ENCODE assay signal across 8 cellular contexts in genomic region chr6:13355969-13356368, GRCh38. TPM values are rescaled to one million over a fixed set of nuclear protein-coding genes. Genes with fewer than 3 reads are reported as not detected.
DNase-seq lines count a peak whose midpoint lies in the region; ATAC-seq, FAIRE-seq and TF ChIP-seq lines count a peak whose summit lies in the region.

No MANE protein-coding gene starts in this region.

- TF ChIP-seq CTCF in PC-3 (conservative IDR thresholded peaks at IDR 0.05; ENCODE audit: low read depth, low read length) (no peak), hepatocyte (IDR thresholded peaks at IDR 0.05; ENCODE audit: poor library complexity) (no peak)

- WGBS in mesodermal cell (ENCODE audit: insufficient coverage in 2 of 2), 2 experiments, result 100% methylated on average over 1 of the region's 3 CpGs; no CpG with 5 or more reads in 1 of the 2 experiments
- 92% methylated on average over 3 of the region's 3 CpGs for WGBS in hepatocyte (ENCODE audit: low lambda C conversion rate, missing lambda C conversion rate)

- no peaks in the 10 kb centered on the region for H3K36me3 ChIP-seq in PC-3 (ENCODE audit: low read depth, low read length)
- H3K36me3 ChIP-seq in mesodermal cell (ENCODE audit: control insufficient read depth, insufficient read depth, low read length), result no peaks in the 10 kb centered on the region
- no peaks in the 10 kb centered on the region for H3K36me3 ChIP-seq in hepatocyte (replicated peaks; ENCODE audit: insufficient read depth, low read depth)

- peak; percentile 90 to 92 for ATAC-seq in activated CD4-positive, CD25-positive, alpha-beta regulatory T cell treated with anti-CD3 and anti-CD28 coated beads, Interleukin-2, amount 50 U/mL, for 24 hours
- ATAC-seq in HG02884 (IDR thresholded peaks at IDR 0.05; ENCODE audit: unreplicated experiment) (peak; percentile 76), PC-3 (no peak)

- H3K9me2 ChIP-seq in PC-3 (replicated peaks; ENCODE audit: low read length), result no peaks in the 10 kb centered on the region
- H3K9me2 ChIP-seq in hepatocyte (replicated peaks; ENCODE audit: insufficient read depth), result no peaks in the 10 kb centered on the region

- no peak for DNase-seq in activated CD4-positive, CD25-positive, alpha-beta regulatory T cell treated with anti-CD3 and anti-CD28 coated beads, Interleukin-2, amount 50 U/mL, for 72 hours
- DNase-seq in PC-3, result no peak
- no peak for DNase-seq in pons (ENCODE audit: low spot score)
- no peak for DNase-seq in RCC 7860 (ENCODE audit: low spot score)
- no peak for DNase-seq in hepatocyte (ENCODE audit: low spot score)

- H3K4me2 ChIP-seq in PC-3 (ENCODE audit: low read length), result peak overlapping the region; percentile 69
- no peak overlapping the region for H3K4me2 ChIP-seq in hepatocyte

- POLR2A ChIA-PET in PC-3 (lab: Charles Lee; ENCODE audit: unreplicated experiment), result no interaction called here

- CTCF ChIA-PET in PC-3 (lab: Charles Lee), result no interaction called here

- H3K27me3 ChIP-seq in PC-3 (ENCODE audit: low read length) (no peaks in the 10 kb centered on the region), hepatocyte (no peaks in the 10 kb centered on the region)

- H3K9me3 ChIP-seq in PC-3 (ENCODE audit: low read length) (no peaks in the 10 kb centered on the region), mesodermal cell (ENCODE audit: control insufficient read depth, low read length) (no peaks in the 10 kb centered on the region), hepatocyte (ENCODE audit: low read depth) (no peaks in the 10 kb centered on the region)

- BruUV-seq in PC-3 (replicated peaks; lab: Mats Ljungman, UMichigan), result no TSS peak

- peak overlapping the region; percentile 62 for H3K27ac ChIP-seq in PC-3 (ENCODE audit: low read length)
- H3K27ac ChIP-seq in mesodermal cell (ENCODE audit: low read depth, low read length, severe bottlenecking), result peak overlapping the region; percentile 96
- no peak overlapping the region for H3K27ac ChIP-seq in hepatocyte

- peak overlapping the region; percentile 27; the same call in 1 of the 2 replicates for H3K4me3 ChIP-seq in PC-3 (ENCODE audit: low read length)
- H3K4me3 ChIP-seq in mesodermal cell (ENCODE audit: extremely low read depth, insufficient read depth, low read length, poor library complexity, severe bottlenecking), result no peak overlapping the region
- no peak overlapping the region for H3K4me3 ChIP-seq in hepatocyte

- no peak for FAIRE-seq in RCC 7860 (lab: Jason Lieb, UNC)

- intact Hi-C loops in PC-3 (cut with micrococcal nuclease), result no loop called here

- H3K4me1 ChIP-seq in PC-3 (ENCODE audit: insufficient read depth, low read length) (peaks cover 33% of the 10 kb centered on the region), mesodermal cell (ENCODE audit: control insufficient read depth, insufficient read depth, low read length, poor library complexity, severe bottlenecking) (peaks cover 73% of the 10 kb centered on the region), hepatocyte (ENCODE audit: insufficient read depth) (peaks cover 6% of the 10 kb centered on the region)

- peaks cover 3% of the 10 kb centered on the region for H3F3A ChIP-seq in PC-3 (ENCODE audit: low read length, unreplicated experiment)

- no peaks in the 10 kb centered on the region for H4K20me1 ChIP-seq in PC-3 (ENCODE audit: low read length)
- no peaks in the 10 kb centered on the region for H4K20me1 ChIP-seq in hepatocyte (ENCODE audit: insufficient read depth, poor library complexity, severe bottlenecking)

- H2AFZ ChIP-seq in PC-3 (ENCODE audit: low read length) (0 out of 2 replicates have a peak overlapping the region, but pooled peaks have one; percentile 28), hepatocyte (no peak overlapping the region)

- no peak overlapping the region for H3K9ac ChIP-seq in PC-3 (ENCODE audit: low read length)

- H3K79me2 ChIP-seq in PC-3 (ENCODE audit: low read length) (no peaks in the 10 kb centered on the region), hepatocyte (no peaks in the 10 kb centered on the region)

RNA-seq across cellular contexts. Expression of gene TBC1D7, which starts 27.6 kb away (rescaled TPM):
- total RNA-seq in PC-3 (2014; rRNA removed) (16.9 and 18.5 TPM in 2 replicates), hepatocyte (15.5 and 27.8 TPM in 2 replicates)
- 55.5 TPM for polyA plus RNA-seq in mesodermal cell (2013, experiment 1 of 2)
- polyA plus RNA-seq in mesodermal cell (2013, experiment 2 of 2), result 49.7 TPM
- polyA plus RNA-seq in hepatocyte, result 28.3 and 32.4 TPM in 2 replicates
